In the genomic region with DNA sequence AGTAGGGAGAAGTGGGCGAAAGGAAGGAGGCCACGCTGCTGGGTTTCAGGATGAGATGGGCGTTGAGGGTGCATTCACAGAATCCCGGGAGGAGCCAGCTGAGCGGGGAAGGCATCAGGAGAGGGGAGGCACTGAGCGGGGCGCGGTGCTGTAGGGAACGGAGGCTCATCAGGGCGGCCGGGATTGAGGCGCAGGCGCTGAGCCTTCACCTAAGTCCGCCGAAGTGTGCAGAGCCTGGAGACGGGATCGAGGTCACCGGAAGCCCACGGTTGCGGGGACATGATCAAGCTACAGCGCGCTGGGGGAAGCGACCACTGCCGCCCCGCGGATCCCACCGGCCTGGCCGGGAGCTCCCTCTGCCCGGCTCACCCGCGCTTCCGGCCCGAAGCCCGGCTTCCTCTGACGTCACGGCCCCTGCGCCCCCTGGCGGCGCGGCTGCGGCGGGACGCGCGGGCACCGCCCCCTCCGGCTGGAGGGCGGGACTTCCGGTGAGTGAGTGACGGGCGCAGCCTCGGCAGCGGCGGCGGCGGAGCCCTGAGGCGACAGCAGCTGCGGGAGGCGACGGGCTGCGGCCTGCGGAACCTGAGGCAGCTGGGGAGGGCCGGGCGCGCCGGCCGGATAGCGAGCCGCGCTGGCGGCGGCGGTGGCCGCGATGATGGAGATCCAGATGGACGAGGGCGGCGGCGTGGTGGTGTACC, we compare ENCODE assay signal across 1 cellular context.
TF ChIP-seq lines count a peak whose summit lies in the region.

A gene with protein sequence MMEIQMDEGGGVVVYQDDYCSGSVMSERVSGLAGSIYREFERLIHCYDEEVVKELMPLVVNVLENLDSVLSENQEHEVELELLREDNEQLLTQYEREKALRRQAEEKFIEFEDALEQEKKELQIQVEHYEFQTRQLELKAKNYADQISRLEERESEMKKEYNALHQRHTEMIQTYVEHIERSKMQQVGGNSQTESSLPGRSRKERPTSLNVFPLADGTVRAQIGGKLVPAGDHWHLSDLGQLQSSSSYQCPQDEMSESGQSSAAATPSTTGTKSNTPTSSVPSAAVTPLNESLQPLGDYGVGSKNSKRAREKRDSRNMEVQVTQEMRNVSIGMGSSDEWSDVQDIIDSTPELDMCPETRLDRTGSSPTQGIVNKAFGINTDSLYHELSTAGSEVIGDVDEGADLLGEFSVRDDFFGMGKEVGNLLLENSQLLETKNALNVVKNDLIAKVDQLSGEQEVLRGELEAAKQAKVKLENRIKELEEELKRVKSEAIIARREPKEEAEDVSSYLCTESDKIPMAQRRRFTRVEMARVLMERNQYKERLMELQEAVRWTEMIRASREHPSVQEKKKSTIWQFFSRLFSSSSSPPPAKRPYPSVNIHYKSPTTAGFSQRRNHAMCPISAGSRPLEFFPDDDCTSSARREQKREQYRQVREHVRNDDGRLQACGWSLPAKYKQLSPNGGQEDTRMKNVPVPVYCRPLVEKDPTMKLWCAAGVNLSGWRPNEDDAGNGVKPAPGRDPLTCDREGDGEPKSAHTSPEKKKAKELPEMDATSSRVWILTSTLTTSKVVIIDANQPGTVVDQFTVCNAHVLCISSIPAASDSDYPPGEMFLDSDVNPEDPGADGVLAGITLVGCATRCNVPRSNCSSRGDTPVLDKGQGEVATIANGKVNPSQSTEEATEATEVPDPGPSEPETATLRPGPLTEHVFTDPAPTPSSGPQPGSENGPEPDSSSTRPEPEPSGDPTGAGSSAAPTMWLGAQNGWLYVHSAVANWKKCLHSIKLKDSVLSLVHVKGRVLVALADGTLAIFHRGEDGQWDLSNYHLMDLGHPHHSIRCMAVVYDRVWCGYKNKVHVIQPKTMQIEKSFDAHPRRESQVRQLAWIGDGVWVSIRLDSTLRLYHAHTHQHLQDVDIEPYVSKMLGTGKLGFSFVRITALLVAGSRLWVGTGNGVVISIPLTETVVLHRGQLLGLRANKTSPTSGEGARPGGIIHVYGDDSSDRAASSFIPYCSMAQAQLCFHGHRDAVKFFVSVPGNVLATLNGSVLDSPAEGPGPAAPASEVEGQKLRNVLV (N-terminal part only) (plus strand): TSS at position 508 of the 698 bp plus-strand sequence. CDS start 145 bp downstream, at position 653.

TF ChIP-seq in HepG2, 621 proteins besides CTCF, POLR2A, EP300 and RAD21 (continued from another document and continues in another):
- TF ChIP-seq, protein P1, sequence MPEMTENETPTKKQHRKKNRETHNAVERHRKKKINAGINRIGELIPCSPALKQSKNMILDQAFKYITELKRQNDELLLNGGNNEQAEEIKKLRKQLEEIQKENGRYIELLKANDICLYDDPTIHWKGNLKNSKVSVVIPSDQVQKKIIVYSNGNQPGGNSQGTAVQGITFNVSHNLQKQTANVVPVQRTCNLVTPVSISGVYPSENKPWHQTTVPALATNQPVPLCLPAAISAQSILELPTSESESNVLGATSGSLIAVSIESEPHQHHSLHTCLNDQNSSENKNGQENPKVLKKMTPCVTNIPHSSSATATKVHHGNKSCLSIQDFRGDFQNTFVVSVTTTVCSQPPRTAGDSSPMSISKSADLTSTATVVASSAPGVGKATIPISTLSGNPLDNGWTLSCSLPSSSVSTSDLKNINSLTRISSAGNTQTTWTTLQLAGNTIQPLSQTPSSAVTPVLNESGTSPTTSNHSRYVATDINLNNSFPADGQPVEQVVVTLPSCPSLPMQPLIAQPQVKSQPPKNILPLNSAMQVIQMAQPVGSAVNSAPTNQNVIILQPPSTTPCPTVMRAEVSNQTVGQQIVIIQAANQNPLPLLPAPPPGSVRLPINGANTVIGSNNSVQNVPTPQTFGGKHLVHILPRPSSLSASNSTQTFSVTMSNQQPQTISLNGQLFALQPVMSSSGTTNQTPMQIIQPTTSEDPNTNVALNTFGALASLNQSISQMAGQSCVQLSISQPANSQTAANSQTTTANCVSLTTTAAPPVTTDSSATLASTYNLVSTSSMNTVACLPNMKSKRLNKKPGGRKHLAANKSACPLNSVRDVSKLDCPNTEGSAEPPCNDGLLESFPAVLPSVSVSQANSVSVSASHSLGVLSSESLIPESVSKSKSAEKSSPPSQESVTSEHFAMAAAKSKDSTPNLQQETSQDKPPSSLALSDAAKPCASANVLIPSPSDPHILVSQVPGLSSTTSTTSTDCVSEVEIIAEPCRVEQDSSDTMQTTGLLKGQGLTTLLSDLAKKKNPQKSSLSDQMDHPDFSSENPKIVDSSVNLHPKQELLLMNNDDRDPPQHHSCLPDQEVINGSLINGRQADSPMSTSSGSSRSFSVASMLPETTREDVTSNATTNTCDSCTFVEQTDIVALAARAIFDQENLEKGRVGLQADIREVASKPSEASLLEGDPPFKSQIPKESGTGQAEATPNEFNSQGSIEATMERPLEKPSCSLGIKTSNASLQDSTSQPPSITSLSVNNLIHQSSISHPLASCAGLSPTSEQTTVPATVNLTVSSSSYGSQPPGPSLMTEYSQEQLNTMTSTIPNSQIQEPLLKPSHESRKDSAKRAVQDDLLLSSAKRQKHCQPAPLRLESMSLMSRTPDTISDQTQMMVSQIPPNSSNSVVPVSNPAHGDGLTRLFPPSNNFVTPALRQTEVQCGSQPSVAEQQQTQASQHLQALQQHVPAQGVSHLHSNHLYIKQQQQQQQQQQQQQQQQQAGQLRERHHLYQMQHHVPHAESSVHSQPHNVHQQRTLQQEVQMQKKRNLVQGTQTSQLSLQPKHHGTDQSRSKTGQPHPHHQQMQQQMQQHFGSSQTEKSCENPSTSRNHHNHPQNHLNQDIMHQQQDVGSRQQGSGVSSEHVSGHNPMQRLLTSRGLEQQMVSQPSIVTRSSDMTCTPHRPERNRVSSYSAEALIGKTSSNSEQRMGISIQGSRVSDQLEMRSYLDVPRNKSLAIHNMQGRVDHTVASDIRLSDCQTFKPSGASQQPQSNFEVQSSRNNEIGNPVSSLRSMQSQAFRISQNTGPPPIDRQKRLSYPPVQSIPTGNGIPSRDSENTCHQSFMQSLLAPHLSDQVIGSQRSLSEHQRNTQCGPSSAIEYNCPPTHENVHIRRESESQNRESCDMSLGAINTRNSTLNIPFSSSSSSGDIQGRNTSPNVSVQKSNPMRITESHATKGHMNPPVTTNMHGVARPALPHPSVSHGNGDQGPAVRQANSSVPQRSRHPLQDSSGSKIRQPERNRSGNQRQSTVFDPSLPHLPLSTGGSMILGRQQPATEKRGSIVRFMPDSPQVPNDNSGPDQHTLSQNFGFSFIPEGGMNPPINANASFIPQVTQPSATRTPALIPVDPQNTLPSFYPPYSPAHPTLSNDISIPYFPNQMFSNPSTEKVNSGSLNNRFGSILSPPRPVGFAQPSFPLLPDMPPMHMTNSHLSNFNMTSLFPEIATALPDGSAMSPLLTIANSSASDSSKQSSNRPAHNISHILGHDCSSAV (CRISPR knock-in tag; IDR thresholded peaks at IDR 0.05; ENCODE audit: borderline replicate concordance), result no peak
- 0 out of 2 replicates have a peak, but pooled peaks have one; percentile 82 for TF ChIP-seq ZNF34 (CRISPR knock-in tag; IDR thresholded peaks at IDR 0.05; ENCODE audit: borderline replicate concordance)
- peak; percentile 69 for TF ChIP-seq ZNF724P (CRISPR knock-in tag; IDR thresholded peaks at IDR 0.05; ENCODE audit: borderline replicate concordance)
- TF ChIP-seq, protein P2, sequence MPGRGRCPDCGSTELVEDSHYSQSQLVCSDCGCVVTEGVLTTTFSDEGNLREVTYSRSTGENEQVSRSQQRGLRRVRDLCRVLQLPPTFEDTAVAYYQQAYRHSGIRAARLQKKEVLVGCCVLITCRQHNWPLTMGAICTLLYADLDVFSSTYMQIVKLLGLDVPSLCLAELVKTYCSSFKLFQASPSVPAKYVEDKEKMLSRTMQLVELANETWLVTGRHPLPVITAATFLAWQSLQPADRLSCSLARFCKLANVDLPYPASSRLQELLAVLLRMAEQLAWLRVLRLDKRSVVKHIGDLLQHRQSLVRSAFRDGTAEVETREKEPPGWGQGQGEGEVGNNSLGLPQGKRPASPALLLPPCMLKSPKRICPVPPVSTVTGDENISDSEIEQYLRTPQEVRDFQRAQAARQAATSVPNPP (CRISPR knock-in tag; IDR thresholded peaks at IDR 0.05), result no peak
- TF ChIP-seq ZNF605 (CRISPR knock-in tag; IDR thresholded peaks at IDR 0.05), result no peak
- TF ChIP-seq, protein P3, sequence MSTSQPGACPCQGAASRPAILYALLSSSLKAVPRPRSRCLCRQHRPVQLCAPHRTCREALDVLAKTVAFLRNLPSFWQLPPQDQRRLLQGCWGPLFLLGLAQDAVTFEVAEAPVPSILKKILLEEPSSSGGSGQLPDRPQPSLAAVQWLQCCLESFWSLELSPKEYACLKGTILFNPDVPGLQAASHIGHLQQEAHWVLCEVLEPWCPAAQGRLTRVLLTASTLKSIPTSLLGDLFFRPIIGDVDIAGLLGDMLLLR (CRISPR knock-in tag; IDR thresholded peaks at IDR 0.05), result peak; percentile 70; the same call in 1 of the 2 replicates
- peak; percentile 66; the same call in 1 of the 2 replicates for TF ChIP-seq SIN3B (IDR thresholded peaks at IDR 0.05; ENCODE audit: low read length)
- TF ChIP-seq NAIF1 (CRISPR knock-in tag; IDR thresholded peaks at IDR 0.05; ENCODE audit: borderline replicate concordance), result no peak
- TF ChIP-seq CEBPB (IDR thresholded peaks at IDR 0.05; ENCODE audit: borderline replicate concordance, low read depth, low read length), result no peak
- TF ChIP-seq REL (CRISPR knock-in tag; conservative IDR thresholded peaks at IDR 0.05), result no peak
- no peak for TF ChIP-seq ZNF33A (CRISPR knock-in tag; IDR thresholded peaks at IDR 0.05; ENCODE audit: borderline replicate concordance)
- TF ChIP-seq, protein P4, sequence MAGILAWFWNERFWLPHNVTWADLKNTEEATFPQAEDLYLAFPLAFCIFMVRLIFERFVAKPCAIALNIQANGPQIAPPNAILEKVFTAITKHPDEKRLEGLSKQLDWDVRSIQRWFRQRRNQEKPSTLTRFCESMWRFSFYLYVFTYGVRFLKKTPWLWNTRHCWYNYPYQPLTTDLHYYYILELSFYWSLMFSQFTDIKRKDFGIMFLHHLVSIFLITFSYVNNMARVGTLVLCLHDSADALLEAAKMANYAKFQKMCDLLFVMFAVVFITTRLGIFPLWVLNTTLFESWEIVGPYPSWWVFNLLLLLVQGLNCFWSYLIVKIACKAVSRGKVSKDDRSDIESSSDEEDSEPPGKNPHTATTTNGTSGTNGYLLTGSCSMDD (CRISPR knock-in tag; IDR thresholded peaks at IDR 0.05), result 0 out of 2 replicates have a peak, but pooled peaks have one; percentile 45
- TF ChIP-seq, protein P5, sequence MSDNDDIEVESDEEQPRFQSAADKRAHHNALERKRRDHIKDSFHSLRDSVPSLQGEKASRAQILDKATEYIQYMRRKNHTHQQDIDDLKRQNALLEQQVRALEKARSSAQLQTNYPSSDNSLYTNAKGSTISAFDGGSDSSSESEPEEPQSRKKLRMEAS (IDR thresholded peaks at IDR 0.05), result peak; percentile 73
- no peak for TF ChIP-seq TBX3 (IDR thresholded peaks at IDR 0.05; ENCODE audit: borderline replicate concordance)
- TF ChIP-seq, protein P6, sequence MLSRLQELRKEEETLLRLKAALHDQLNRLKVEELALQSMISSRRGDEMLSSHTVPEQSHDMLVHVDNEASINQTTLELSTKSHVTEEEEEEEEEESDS (CRISPR knock-in tag; IDR thresholded peaks at IDR 0.05; ENCODE audit: borderline replicate concordance), result no peak
- TF ChIP-seq ARNT (IDR thresholded peaks at IDR 0.05), result no peak
- TF ChIP-seq, protein P7, sequence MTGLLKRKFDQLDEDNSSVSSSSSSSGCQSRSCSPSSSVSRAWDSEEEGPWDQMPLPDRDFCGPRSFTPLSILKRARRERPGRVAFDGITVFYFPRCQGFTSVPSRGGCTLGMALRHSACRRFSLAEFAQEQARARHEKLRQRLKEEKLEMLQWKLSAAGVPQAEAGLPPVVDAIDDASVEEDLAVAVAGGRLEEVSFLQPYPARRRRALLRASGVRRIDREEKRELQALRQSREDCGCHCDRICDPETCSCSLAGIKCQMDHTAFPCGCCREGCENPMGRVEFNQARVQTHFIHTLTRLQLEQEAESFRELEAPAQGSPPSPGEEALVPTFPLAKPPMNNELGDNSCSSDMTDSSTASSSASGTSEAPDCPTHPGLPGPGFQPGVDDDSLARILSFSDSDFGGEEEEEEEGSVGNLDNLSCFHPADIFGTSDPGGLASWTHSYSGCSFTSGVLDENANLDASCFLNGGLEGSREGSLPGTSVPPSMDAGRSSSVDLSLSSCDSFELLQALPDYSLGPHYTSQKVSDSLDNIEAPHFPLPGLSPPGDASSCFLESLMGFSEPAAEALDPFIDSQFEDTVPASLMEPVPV (CRISPR knock-in tag; IDR thresholded peaks at IDR 0.05), result peak; percentile 22; the same call in 1 of the 2 replicates
- no peak; the same call in 1 of the 2 replicates for TF ChIP-seq ZNF329 (CRISPR knock-in tag; IDR thresholded peaks at IDR 0.05; ENCODE audit: low read depth)
- no peak for TF ChIP-seq ZNF672 (CRISPR knock-in tag; IDR thresholded peaks at IDR 0.05)
- peak; percentile 42; the same call in 1 of the 2 replicates for TF ChIP-seq ZNF891 (CRISPR knock-in tag; IDR thresholded peaks at IDR 0.05)
- TF ChIP-seq AGO1 (IDR thresholded peaks at IDR 0.05; ENCODE audit: low read depth, low read length, poor library complexity, severe bottlenecking), result peak; percentile 75
- no peak for TF ChIP-seq ZNF350 (CRISPR knock-in tag; IDR thresholded peaks at IDR 0.05; ENCODE audit: borderline replicate concordance, low read depth)
- TF ChIP-seq, protein P8, sequence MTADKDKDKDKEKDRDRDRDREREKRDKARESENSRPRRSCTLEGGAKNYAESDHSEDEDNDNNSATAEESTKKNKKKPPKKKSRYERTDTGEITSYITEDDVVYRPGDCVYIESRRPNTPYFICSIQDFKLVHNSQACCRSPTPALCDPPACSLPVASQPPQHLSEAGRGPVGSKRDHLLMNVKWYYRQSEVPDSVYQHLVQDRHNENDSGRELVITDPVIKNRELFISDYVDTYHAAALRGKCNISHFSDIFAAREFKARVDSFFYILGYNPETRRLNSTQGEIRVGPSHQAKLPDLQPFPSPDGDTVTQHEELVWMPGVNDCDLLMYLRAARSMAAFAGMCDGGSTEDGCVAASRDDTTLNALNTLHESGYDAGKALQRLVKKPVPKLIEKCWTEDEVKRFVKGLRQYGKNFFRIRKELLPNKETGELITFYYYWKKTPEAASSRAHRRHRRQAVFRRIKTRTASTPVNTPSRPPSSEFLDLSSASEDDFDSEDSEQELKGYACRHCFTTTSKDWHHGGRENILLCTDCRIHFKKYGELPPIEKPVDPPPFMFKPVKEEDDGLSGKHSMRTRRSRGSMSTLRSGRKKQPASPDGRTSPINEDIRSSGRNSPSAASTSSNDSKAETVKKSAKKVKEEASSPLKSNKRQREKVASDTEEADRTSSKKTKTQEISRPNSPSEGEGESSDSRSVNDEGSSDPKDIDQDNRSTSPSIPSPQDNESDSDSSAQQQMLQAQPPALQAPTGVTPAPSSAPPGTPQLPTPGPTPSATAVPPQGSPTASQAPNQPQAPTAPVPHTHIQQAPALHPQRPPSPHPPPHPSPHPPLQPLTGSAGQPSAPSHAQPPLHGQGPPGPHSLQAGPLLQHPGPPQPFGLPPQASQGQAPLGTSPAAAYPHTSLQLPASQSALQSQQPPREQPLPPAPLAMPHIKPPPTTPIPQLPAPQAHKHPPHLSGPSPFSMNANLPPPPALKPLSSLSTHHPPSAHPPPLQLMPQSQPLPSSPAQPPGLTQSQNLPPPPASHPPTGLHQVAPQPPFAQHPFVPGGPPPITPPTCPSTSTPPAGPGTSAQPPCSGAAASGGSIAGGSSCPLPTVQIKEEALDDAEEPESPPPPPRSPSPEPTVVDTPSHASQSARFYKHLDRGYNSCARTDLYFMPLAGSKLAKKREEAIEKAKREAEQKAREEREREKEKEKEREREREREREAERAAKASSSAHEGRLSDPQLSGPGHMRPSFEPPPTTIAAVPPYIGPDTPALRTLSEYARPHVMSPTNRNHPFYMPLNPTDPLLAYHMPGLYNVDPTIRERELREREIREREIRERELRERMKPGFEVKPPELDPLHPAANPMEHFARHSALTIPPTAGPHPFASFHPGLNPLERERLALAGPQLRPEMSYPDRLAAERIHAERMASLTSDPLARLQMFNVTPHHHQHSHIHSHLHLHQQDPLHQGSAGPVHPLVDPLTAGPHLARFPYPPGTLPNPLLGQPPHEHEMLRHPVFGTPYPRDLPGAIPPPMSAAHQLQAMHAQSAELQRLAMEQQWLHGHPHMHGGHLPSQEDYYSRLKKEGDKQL (CRISPR knock-in tag; IDR thresholded peaks at IDR 0.05; ENCODE audit: low read depth), result no peak; the same call in 1 of the 2 replicates
- TF ChIP-seq FLYWCH1 (CRISPR knock-in tag; IDR thresholded peaks at IDR 0.05), result no peak
- TF ChIP-seq NONO (IDR thresholded peaks at IDR 0.05), result no peak
- TF ChIP-seq NONO (CRISPR knock-in tag; conservative IDR thresholded peaks at IDR 0.05), result peak; percentile 79
